In the genomic region with DNA sequence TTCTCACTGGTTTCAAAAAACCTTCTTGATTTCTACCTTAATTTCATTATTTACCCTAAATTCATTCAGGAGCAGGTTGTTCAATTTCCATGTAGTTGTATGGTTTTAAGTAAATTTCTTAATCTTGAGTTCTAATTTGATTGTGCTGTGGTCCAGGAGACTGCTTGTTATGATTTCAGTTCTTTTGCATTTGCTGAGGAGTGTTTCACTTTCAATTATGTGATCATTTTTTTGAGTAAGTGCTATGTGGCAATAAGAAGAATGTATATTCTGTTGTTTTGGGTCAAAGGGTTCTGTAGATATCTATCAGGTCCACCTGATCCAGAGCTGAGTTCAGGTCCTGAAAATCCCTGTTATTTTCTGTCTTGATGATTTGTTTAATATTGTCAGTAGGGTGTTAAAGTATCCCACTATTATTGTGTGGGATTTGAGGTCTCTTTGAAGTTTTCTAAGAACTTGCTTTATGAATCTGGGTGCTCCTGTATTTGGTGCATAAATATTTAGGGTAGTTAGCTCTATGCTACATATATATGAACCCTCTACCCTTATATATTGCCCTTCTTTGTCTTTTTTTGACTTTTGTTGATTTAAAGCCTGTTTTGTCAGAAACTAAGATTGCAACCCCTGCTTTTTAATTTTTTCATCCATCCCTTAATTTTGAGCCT, we compare ENCODE assay signal across 20 cellular contexts.
DNase-seq lines count a peak whose midpoint lies in the region; ATAC-seq lines count a peak whose summit lies in the region.
"Had no signal": no experiment of that assay in that cellular context is flagged by ENCODE, and none has a peak within 500 bp of the region (broad histone marks: within the 10 kb centered on the region; RNA-seq: fewer than 3 reads in every experiment).

No MANE protein-coding gene starts in this region.

- intact Hi-C loops in activated CD4-positive, alpha-beta memory T cell treated with anti-CD3 and anti-CD28 coated beads for 36 hours (cut with micrococcal nuclease): loop anchor here (1.0 kb wide), 2 partner anchors 26 to 225 kb away; no protein-coding TSS in a partner anchor
- intact Hi-C loops in activated T-helper 1 cell treated with anti-CD3 and anti-CD28 coated beads, Interleukin-12 subunit alpha, Interleukin-12 subunit beta, Interleukin-2, Interleukin-4 antibody, amounts not matched to agents 30 ng/mL and 10 ng/mL and 1 ng/mL, durations not matched to agents 14 hours and 24 hours and 36 hours (cut with micrococcal nuclease): loop anchor here (1.0 kb wide), 3 partner anchors 26 to 119 kb away; no protein-coding TSS in a partner anchor

- CTCF ChIA-PET in activated CD4-positive, alpha-beta memory T cell treated with anti-CD3 and anti-CD28 coated beads, Interleukin-2, amount 10 ng/mL, durations not matched to agents 7 days and 5 days (lab: Charles Lee): interaction anchor here (1.3 kb wide), 1 partner anchor 1273 kb away, joined by 4 read pairs; no protein-coding TSS in a partner anchor
- CTCF ChIA-PET in activated CD4-positive, alpha-beta memory T cell treated with anti-CD3 and anti-CD28 coated beads for 36 hours (lab: Charles Lee): interaction anchor here (1.2 to 1.9 kb wide), 2 partner anchors 26 to 28 kb away, joined by 6 to 14 read pairs; no protein-coding TSS in a partner anchor

- H3K36me3 Mint-ChIP-seq in activated CD4-positive, alpha-beta memory T cell treated with anti-CD3 and anti-CD28 coated beads, Interleukin-2, amount 10 ng/mL, durations not matched to agents 7 days and 5 days (ENCODE audit: low read depth): peaks cover 12% of the 10 kb centered on the region
- H3K36me3 Mint-ChIP-seq in activated CD4-positive, alpha-beta memory T cell treated with anti-CD3 and anti-CD28 coated beads for 36 hours: peaks cover 9% of the 10 kb centered on the region
- H3K36me3 Mint-ChIP-seq in activated naive CD8-positive, alpha-beta T cell: peaks cover 8% of the 10 kb centered on the region
- H3K36me3 Mint-ChIP-seq in activated naive CD8-positive, alpha-beta T cell treated with anti-CD3 and anti-CD28 coated beads for 36 hours: peaks cover 10% of the 10 kb centered on the region
- peaks cover 7% of the 10 kb centered on the region for H3K36me3 Mint-ChIP-seq in activated T-helper 1 cell treated with anti-CD3 and anti-CD28 coated beads, Interleukin-12 subunit alpha, Interleukin-12 subunit beta, Interleukin-2, Interleukin-4 antibody, amounts not matched to agents 30 ng/mL and 10 ng/mL and 1 ng/mL, durations not matched to agents 14 hours and 24 hours and 36 hours (ENCODE audit: low read depth)

- peaks cover 18% of the 10 kb centered on the region for H3K4me1 Mint-ChIP-seq in activated CD4-positive, alpha-beta memory T cell treated with anti-CD3 and anti-CD28 coated beads, Interleukin-2, amount 10 ng/mL, durations not matched to agents 7 days and 5 days
- H3K4me1 Mint-ChIP-seq in activated CD4-positive, alpha-beta memory T cell treated with anti-CD3 and anti-CD28 coated beads for 36 hours (ENCODE audit: low read depth): peaks cover 20% of the 10 kb centered on the region
- H3K4me1 Mint-ChIP-seq in activated naive CD8-positive, alpha-beta T cell (ENCODE audit: low read depth): peaks cover 15% of the 10 kb centered on the region
- H3K4me1 Mint-ChIP-seq in activated naive CD8-positive, alpha-beta T cell treated with anti-CD3 and anti-CD28 coated beads for 36 hours: peaks cover 18% of the 10 kb centered on the region
- H3K4me1 Mint-ChIP-seq in activated T-helper 1 cell treated with anti-CD3 and anti-CD28 coated beads, Interleukin-12 subunit alpha, Interleukin-12 subunit beta, Interleukin-2, Interleukin-4 antibody, amounts not matched to agents 30 ng/mL and 10 ng/mL and 1 ng/mL, durations not matched to agents 14 hours and 24 hours and 36 hours (ENCODE audit: low read depth): peaks cover 22% of the 10 kb centered on the region
- H3K4me1 Mint-ChIP-seq: GM23338 had no signal

- ATAC-seq in HG03097 (IDR thresholded peaks at IDR 0.05; ENCODE audit: low FRiP score, unreplicated experiment): no peak
- ATAC-seq: GM23338, Panc1 had no signal

- no peak for DNase-seq in activated CD4-positive, alpha-beta memory T cell treated with anti-CD3 and anti-CD28 coated beads, Interleukin-2, amount 10 ng/mL, durations not matched to agents 7 days and 5 days
- DNase-seq in activated CD4-positive, alpha-beta memory T cell treated with anti-CD3 and anti-CD28 coated beads for 36 hours: no peak
- no peak for DNase-seq in activated naive CD8-positive, alpha-beta T cell treated with anti-CD3 and anti-CD28 coated beads for 36 hours
- DNase-seq in activated T-helper 1 cell treated with anti-CD3 and anti-CD28 coated beads, Interleukin-12 subunit alpha, Interleukin-12 subunit beta, Interleukin-2, Interleukin-4 antibody, amounts not matched to agents 30 ng/mL and 10 ng/mL and 1 ng/mL, durations not matched to agents 14 hours and 24 hours and 36 hours (ENCODE audit: low spot score): no peak
- no peak for DNase-seq in NCI-H1105 (lab: John Stamatoyannopoulos, UW)
- DNase-seq: Calu3; CD8-positive, alpha-beta memory T cell; DMS153; KBM-7; NCI-H1092 treated with DMSO at 0.1 percent for 48 hours; NCI-H146; NCI-H2029; NCI-H2227 treated with DMSO at 0.1 percent for 48 hours; NCI-H524; NCI-H774; SIG-M5 had no signal

- peaks cover 5% of the 10 kb centered on the region for H3K27me3 Mint-ChIP-seq in activated CD4-positive, alpha-beta memory T cell treated with anti-CD3 and anti-CD28 coated beads, Interleukin-2, amount 10 ng/mL, durations not matched to agents 7 days and 5 days
- H3K27me3 Mint-ChIP-seq in activated CD4-positive, alpha-beta memory T cell treated with anti-CD3 and anti-CD28 coated beads for 36 hours: peaks cover 11% of the 10 kb centered on the region
- H3K27me3 Mint-ChIP-seq in activated naive CD8-positive, alpha-beta T cell: no peaks in the 10 kb centered on the region
- peaks cover 7% of the 10 kb centered on the region for H3K27me3 Mint-ChIP-seq in activated naive CD8-positive, alpha-beta T cell treated with anti-CD3 and anti-CD28 coated beads for 36 hours
- peaks cover 23% of the 10 kb centered on the region for H3K27me3 Mint-ChIP-seq in activated T-helper 1 cell treated with anti-CD3 and anti-CD28 coated beads, Interleukin-12 subunit alpha, Interleukin-12 subunit beta, Interleukin-2, Interleukin-4 antibody, amounts not matched to agents 30 ng/mL and 10 ng/mL and 1 ng/mL, durations not matched to agents 14 hours and 24 hours and 36 hours (ENCODE audit: insufficient read depth)

- peak overlapping the region; percentile 15 for H3K27ac Mint-ChIP-seq in activated CD4-positive, alpha-beta memory T cell treated with anti-CD3 and anti-CD28 coated beads, Interleukin-2, amount 10 ng/mL, durations not matched to agents 7 days and 5 days
- no peak overlapping the region for H3K27ac Mint-ChIP-seq in activated CD4-positive, alpha-beta memory T cell treated with anti-CD3 and anti-CD28 coated beads for 36 hours
- peak overlapping the region; percentile 3 for H3K27ac Mint-ChIP-seq in activated naive CD8-positive, alpha-beta T cell
- H3K27ac Mint-ChIP-seq in activated naive CD8-positive, alpha-beta T cell treated with anti-CD3 and anti-CD28 coated beads for 36 hours: no peak overlapping the region
- peak overlapping the region; percentile 27 for H3K27ac Mint-ChIP-seq in activated T-helper 1 cell treated with anti-CD3 and anti-CD28 coated beads, Interleukin-12 subunit alpha, Interleukin-12 subunit beta, Interleukin-2, Interleukin-4 antibody, amounts not matched to agents 30 ng/mL and 10 ng/mL and 1 ng/mL, durations not matched to agents 14 hours and 24 hours and 36 hours
- H3K27ac Mint-ChIP-seq: GM23338 had no signal

- H3K9me3 Mint-ChIP-seq in activated CD4-positive, alpha-beta memory T cell treated with anti-CD3 and anti-CD28 coated beads, Interleukin-2, amount 10 ng/mL, durations not matched to agents 7 days and 5 days: peaks cover 24% of the 10 kb centered on the region
- peaks cover 35% of the 10 kb centered on the region for H3K9me3 Mint-ChIP-seq in activated CD4-positive, alpha-beta memory T cell treated with anti-CD3 and anti-CD28 coated beads for 36 hours
- H3K9me3 Mint-ChIP-seq in activated naive CD8-positive, alpha-beta T cell (ENCODE audit: low read depth): peaks cover 16% of the 10 kb centered on the region
- peaks cover 21% of the 10 kb centered on the region for H3K9me3 Mint-ChIP-seq in activated naive CD8-positive, alpha-beta T cell treated with anti-CD3 and anti-CD28 coated beads for 36 hours
- H3K9me3 Mint-ChIP-seq in activated T-helper 1 cell treated with anti-CD3 and anti-CD28 coated beads, Interleukin-12 subunit alpha, Interleukin-12 subunit beta, Interleukin-2, Interleukin-4 antibody, amounts not matched to agents 30 ng/mL and 10 ng/mL and 1 ng/mL, durations not matched to agents 14 hours and 24 hours and 36 hours: peaks cover 52% of the 10 kb centered on the region

- POLR2A ChIA-PET in activated CD4-positive, alpha-beta memory T cell treated with anti-CD3 and anti-CD28 coated beads, Interleukin-2, amount 10 ng/mL, durations not matched to agents 7 days and 5 days (lab: Charles Lee): interaction anchor here (0.7 kb wide), 1 partner anchor 26 kb away, joined by 3 read pairs; no protein-coding TSS in a partner anchor
- POLR2A ChIA-PET in activated CD4-positive, alpha-beta memory T cell treated with anti-CD3 and anti-CD28 coated beads for 36 hours (lab: Charles Lee): interaction anchor here (0.9 to 1.1 kb wide), 2 partner anchors 36 to 51 kb away, joined by 3 read pairs; no protein-coding TSS in a partner anchor

- no peak overlapping the region for H3K4me3 Mint-ChIP-seq in activated CD4-positive, alpha-beta memory T cell treated with anti-CD3 and anti-CD28 coated beads, Interleukin-2, amount 10 ng/mL, durations not matched to agents 7 days and 5 days
- H3K4me3 Mint-ChIP-seq in activated CD4-positive, alpha-beta memory T cell treated with anti-CD3 and anti-CD28 coated beads for 36 hours: no peak overlapping the region
- no peak overlapping the region for H3K4me3 Mint-ChIP-seq in activated naive CD8-positive, alpha-beta T cell
- no peak overlapping the region for H3K4me3 Mint-ChIP-seq in activated naive CD8-positive, alpha-beta T cell treated with anti-CD3 and anti-CD28 coated beads for 36 hours
- H3K4me3 Mint-ChIP-seq in activated T-helper 1 cell treated with anti-CD3 and anti-CD28 coated beads, Interleukin-12 subunit alpha, Interleukin-12 subunit beta, Interleukin-2, Interleukin-4 antibody, amounts not matched to agents 30 ng/mL and 10 ng/mL and 1 ng/mL, durations not matched to agents 14 hours and 24 hours and 36 hours: no peak overlapping the region
- H3K4me3 Mint-ChIP-seq: CD8-positive, alpha-beta memory T cell; GM23338 had no signal

Comparison
In these comparisons a context has a peak if more than half of its experiments do, and no peak if none do; other contexts are left out.
1. H3K27ac Mint-ChIP-seq: peak in activated CD4-positive, alpha-beta memory T cell treated with anti-CD3 and anti-CD28 coated beads, Interleukin-2, amount 10 ng/mL, durations not matched to agents 7 days and 5 days (single experiment), activated naive CD8-positive, alpha-beta T cell (single experiment) and activated T-helper 1 cell treated with anti-CD3 and anti-CD28 coated beads, Interleukin-12 subunit alpha, Interleukin-12 subunit beta, Interleukin-2, Interleukin-4 antibody, amounts not matched to agents 30 ng/mL and 10 ng/mL and 1 ng/mL, durations not matched to agents 14 hours and 24 hours and 36 hours (single experiment); none in activated CD4-positive, alpha-beta memory T cell treated with anti-CD3 and anti-CD28 coated beads for 36 hours (single experiment) and activated naive CD8-positive, alpha-beta T cell treated with anti-CD3 and anti-CD28 coated beads for 36 hours (single experiment).